ENCODE assay signal across 15 cellular contexts in genomic region chr14:72554401-72554800, GRCh38.
A peak's percentile ranks its signal among the peaks of the same experiment; 100 is the strongest.
DNase-seq lines count a peak whose midpoint lies in the region; ATAC-seq and TF ChIP-seq lines count a peak whose summit lies in the region.
"Had no signal": no experiment of that assay in that cellular context is flagged by ENCODE, and none has a peak within 500 bp of the region (broad histone marks: within the 10 kb centered on the region; RNA-seq: fewer than 3 reads in every experiment).

No MANE protein-coding gene starts in this region.

- no peaks in the 10 kb centered on the region for H3K27me3 Mint-ChIP-seq in activated naive CD4-positive, alpha-beta T cell treated with anti-CD3 and anti-CD28 coated beads, Interleukin-2, amount 50 U/mL, for 24 hours
- peaks cover 3% of the 10 kb centered on the region for H3K27me3 Mint-ChIP-seq in brain

- no peak overlapping the region for H3K4me3 ChIP-seq in tibial artery
- H3K4me3 ChIP-seq: BLaER1 had no signal

- H3K4me1 ChIP-seq in tibial artery, result peaks cover 0 to 45% (median 40%) of the 10 kb centered on the region in 4 donors
- H3K4me1 ChIP-seq: Caco-2 had no signal

- no peaks in the 10 kb centered on the region for H3K27me3 ChIP-seq in tibial artery
- H3K27me3 ChIP-seq: BLaER1 had no signal

- no peak overlapping the region for H3K4me3 Mint-ChIP-seq in activated naive CD4-positive, alpha-beta T cell treated with anti-CD3 and anti-CD28 coated beads, Interleukin-2, amount 50 U/mL, for 24 hours
- H3K4me3 Mint-ChIP-seq in brain, result no peak overlapping the region
- H3K4me3 Mint-ChIP-seq: CD8-positive, alpha-beta memory T cell had no signal

- no peaks in the 10 kb centered on the region for H3K9me3 ChIP-seq in tibial artery
- H3K9me3 ChIP-seq: BLaER1, Caco-2 had no signal

- H3K36me3 ChIP-seq in tibial artery, result no peaks in the 10 kb centered on the region
- H3K36me3 ChIP-seq: BLaER1 had no signal

- TF ChIP-seq CTCF in brain (conservative IDR thresholded peaks at IDR 0.05) (no peak), tibial artery (IDR thresholded peaks at IDR 0.05) (no peak)

- no peaks in the 10 kb centered on the region for H3K4me1 Mint-ChIP-seq in activated naive CD4-positive, alpha-beta T cell treated with anti-CD3 and anti-CD28 coated beads, Interleukin-2, amount 50 U/mL, for 24 hours
- H3K4me1 Mint-ChIP-seq in brain, result peaks cover 37% of the 10 kb centered on the region

- H3K36me3 Mint-ChIP-seq in activated naive CD4-positive, alpha-beta T cell treated with anti-CD3 and anti-CD28 coated beads, Interleukin-2, amount 50 U/mL, for 24 hours, result no peaks in the 10 kb centered on the region
- H3K36me3 Mint-ChIP-seq in brain, result no peaks in the 10 kb centered on the region

- DNase-seq in activated naive CD4-positive, alpha-beta T cell treated with anti-CD3 and anti-CD28 coated beads, Interleukin-2, amount 50 U/mL, for 16 hours, result no peak
- DNase-seq in left kidney (ENCODE audit: low read depth, low spot score), result peak; percentile 48
- no peak for DNase-seq in tibial artery
- DNase-seq in GDM1 (lab: John Stamatoyannopoulos, UW), result no peak
- DNase-seq: 8988T; AML-193; Caco-2; CD8-positive, alpha-beta memory T cell; DND-41 had no signal

- no peak for ATAC-seq in HG03378 (IDR thresholded peaks at IDR 0.05; ENCODE audit: unreplicated experiment)
- ATAC-seq in HG02981 (IDR thresholded peaks at IDR 0.05; ENCODE audit: unreplicated experiment), result no peak
- ATAC-seq: HCT116 had no signal

- intact Hi-C loops in tibial artery (cut with DNase I; ENCODE audit: low total_unique reads), result no loop called here

- H3K27ac ChIP-seq in tibial artery, result peak overlapping the region; percentile 66 to 67
- H3K27ac ChIP-seq: BLaER1 had no signal

- no peaks in the 10 kb centered on the region for H3K9me3 Mint-ChIP-seq in activated naive CD4-positive, alpha-beta T cell treated with anti-CD3 and anti-CD28 coated beads, Interleukin-2, amount 50 U/mL, for 24 hours
- peaks cover 0 to 1% (median 0%) of the 10 kb centered on the region in 5 experiments for H3K9me3 Mint-ChIP-seq in brain
- H3K9me3 Mint-ChIP-seq: CD8-positive, alpha-beta memory T cell had no signal

- H3K27ac Mint-ChIP-seq in activated naive CD4-positive, alpha-beta T cell treated with anti-CD3 and anti-CD28 coated beads, Interleukin-2, amount 50 U/mL, for 24 hours, result peak overlapping the region; percentile 72
- peak overlapping the region in 3 of 5 experiments; percentile 15 to 74 (median 58) for H3K27ac Mint-ChIP-seq in brain
